12 cellular contexts compared by ENCODE assay signal in genomic region chr12:108304633-108305032, GRCh38. TPM values are rescaled to one million over a fixed set of nuclear protein-coding genes. Genes with fewer than 3 reads are reported as not detected.
DNase-seq lines count a peak whose midpoint lies in the region; ATAC-seq and TF ChIP-seq lines count a peak whose summit lies in the region.
"Had no signal": no experiment of that assay in that cellular context is flagged by ENCODE, and none has a peak within 500 bp of the region (broad histone marks: within the 10 kb centered on the region; RNA-seq: fewer than 3 reads in every experiment).

No MANE protein-coding gene starts in this region.

- peaks cover 97 to 100% of the 10 kb centered on the region in 2 donors for H3K4me1 Mint-ChIP-seq in natural killer cell

- TF ChIP-seq CTCF in dorsolateral prefrontal cortex (IDR thresholded peaks at IDR 0.05 in 54 of 56, conservative IDR thresholded peaks at IDR 0.05 in 2 of 56; ENCODE audit: low read depth in 1 of 56, partially characterized antibody in 56 of 56) (no peak), natural killer cell (IDR thresholded peaks at IDR 0.05) (no peak), thoracic aorta (IDR thresholded peaks at IDR 0.05) (no peak)

- intact Hi-C loops in dorsolateral prefrontal cortex (cut with DNase I), result loop anchor here in 1 of 2 donors (5.0 kb wide), 1 partner anchor 43 kb away; no protein-coding TSS in a partner anchor
- intact Hi-C loops in natural killer cell (cut with micrococcal nuclease), result no loop called here

- H3K4me3 Mint-ChIP-seq in natural killer cell, result peak overlapping the region; percentile 91
- H3K4me3 Mint-ChIP-seq: activated CD4-positive, alpha-beta T cell treated with anti-CD3 and anti-CD28 coated beads for 36 hours had no signal

- no peak overlapping the region for H3K4me3 ChIP-seq in dorsolateral prefrontal cortex
- peak overlapping the region; percentile 66 for H3K4me3 ChIP-seq in thoracic aorta
- H3K4me3 ChIP-seq: MG63 had no signal

- no peaks in the 10 kb centered on the region for H3K36me3 ChIP-seq in thoracic aorta
- H3K36me3 ChIP-seq: MG63 had no signal

- H3K27ac Mint-ChIP-seq in natural killer cell, result peak overlapping the region; percentile 91 to 98
- H3K27ac Mint-ChIP-seq: activated CD4-positive, alpha-beta T cell treated with anti-CD3 and anti-CD28 coated beads for 36 hours had no signal

- peaks cover 39 to 81% of the 10 kb centered on the region in 2 donors for H3K4me1 ChIP-seq in thoracic aorta (ENCODE audit: control insufficient read depth in 1 of 2, low read depth in 2 of 2)

- peak overlapping the region in 44 of 59 donors; percentile 16 to 92 (median 76) for H3K27ac ChIP-seq in dorsolateral prefrontal cortex
- peak overlapping the region; percentile 95 to 97 for H3K27ac ChIP-seq in thoracic aorta
- H3K27ac ChIP-seq: HL-60 had no signal

- H3K27me3 ChIP-seq in dorsolateral prefrontal cortex, result no peaks in the 10 kb centered on the region
- H3K27me3 ChIP-seq in thoracic aorta (replicated peaks; ENCODE audit: insufficient read depth), result no peaks in the 10 kb centered on the region
- H3K27me3 ChIP-seq: MG63 had no signal

- H3K9me3 ChIP-seq in thoracic aorta, result no peaks in the 10 kb centered on the region
- H3K9me3 ChIP-seq: MG63 had no signal

- ATAC-seq in natural killer cell, result no peak
- no peak for ATAC-seq in thoracic aorta (ENCODE audit: insufficient number of reproducible peaks, low FRiP score, low read depth)
- ATAC-seq in HG02973 (IDR thresholded peaks at IDR 0.05; ENCODE audit: unreplicated experiment), result no peak
- ATAC-seq: activated CD4-positive, alpha-beta T cell treated with anti-CD3 and anti-CD28 coated beads for 36 hours had no signal

- no peaks in the 10 kb centered on the region for H3K9me3 Mint-ChIP-seq in natural killer cell

- H3K36me3 Mint-ChIP-seq in natural killer cell, result no peaks in the 10 kb centered on the region

- H3K27me3 Mint-ChIP-seq in natural killer cell (ENCODE audit: low read depth in 2 of 2), result no peaks in the 10 kb centered on the region

- DNase-seq in RPMI7951 (ENCODE audit: low read depth), result peak; percentile 66
- DNase-seq in dorsolateral prefrontal cortex, result no peak
- DNase-seq in natural killer cell, result no peak
- DNase-seq in thoracic aorta (ENCODE audit: low spot score), result no peak
- DNase-seq in hepatic stellate cell (ENCODE audit: low spot score), result no peak
- no peak for DNase-seq in activated effector memory CD4-positive, alpha-beta T cell treated with Interleukin-2 at 50 U/mL for 16 hours
- DNase-seq: activated CD4-positive, alpha-beta T cell treated with anti-CD3 and anti-CD28 coated beads for 36 hours; MG63; stimulated activated CD4-positive, alpha-beta T cell treated with anti-CD3 and anti-CD28 coated beads, Interleukin-4, amount 100 ng/mL, for 1 hour; stimulated activated naive CD4-positive, alpha-beta T cell had no signal

RNA-seq across cellular contexts. Expression of gene CMKLR1, which starts 34.5 kb away (rescaled TPM):
- 34.5 and 43.6 TPM in 2 replicates for total RNA-seq in RPMI7951 (2014; rRNA removed; shearing (Covaris generic))
- total RNA-seq in dorsolateral prefrontal cortex (10 to 100 TPM in 1 of 120 experiments, 1 to 10 TPM in 119; 1.3 to 10.8 (median 3.7) TPM), natural killer cell (10 to 100 TPM; 40.7 to 99.1 (median 63.2) TPM), thoracic aorta (10 to 100 TPM; 56.6 to 73.8 TPM)
- total RNA-seq: activated CD4-positive, alpha-beta T cell treated with anti-CD3 and anti-CD28 coated beads for 36 hours had no signal
